Comparison of ENCODE assay signal across 2 cellular contexts in genomic region chr1:167544447-167544846, GRCh38.
TF ChIP-seq lines count a peak whose summit lies in the region.

No MANE protein-coding gene starts in this region.

TF ChIP-seq in K562, 482 proteins besides CTCF, POLR2A, EP300 and RAD21:
- TF ChIP-seq CEBPB (tag; IDR thresholded peaks at IDR 0.05), result peak; percentile 99
- peak; percentile 83 for TF ChIP-seq CEBPG (CRISPR knock-in tag; IDR thresholded peaks at IDR 0.05)
- TF ChIP-seq CEBPG (tag; conservative IDR thresholded peaks at IDR 0.05 in 1 of 2, IDR thresholded peaks at IDR 0.05 in 1 of 2), result peak; percentile 88 to 96
- TF ChIP-seq SOX6 (IDR thresholded peaks at IDR 0.05), result peak; percentile 44; the same call in 1 of the 2 replicates
- TF ChIP-seq ZNF3 (CRISPR knock-in tag; IDR thresholded peaks at IDR 0.05), result no peak
- TF ChIP-seq MEIS2 (IDR thresholded peaks at IDR 0.05; ENCODE audit: partially characterized antibody), result peak; percentile 26
- TF ChIP-seq, protein P1, sequence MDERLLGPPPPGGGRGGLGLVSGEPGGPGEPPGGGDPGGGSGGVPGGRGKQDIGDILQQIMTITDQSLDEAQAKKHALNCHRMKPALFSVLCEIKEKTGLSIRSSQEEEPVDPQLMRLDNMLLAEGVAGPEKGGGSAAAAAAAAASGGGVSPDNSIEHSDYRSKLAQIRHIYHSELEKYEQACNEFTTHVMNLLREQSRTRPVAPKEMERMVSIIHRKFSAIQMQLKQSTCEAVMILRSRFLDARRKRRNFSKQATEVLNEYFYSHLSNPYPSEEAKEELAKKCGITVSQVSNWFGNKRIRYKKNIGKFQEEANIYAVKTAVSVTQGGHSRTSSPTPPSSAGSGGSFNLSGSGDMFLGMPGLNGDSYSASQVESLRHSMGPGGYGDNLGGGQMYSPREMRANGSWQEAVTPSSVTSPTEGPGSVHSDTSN (CRISPR knock-in tag; IDR thresholded peaks at IDR 0.05; ENCODE audit: low read depth), result no peak
- TF ChIP-seq, protein P1 (tag; conservative IDR thresholded peaks at IDR 0.05; ENCODE audit: low read depth), result 0 out of 2 replicates have a peak, but pooled peaks have one; percentile 28
- TF ChIP-seq ELF4 (CRISPR knock-in tag; IDR thresholded peaks at IDR 0.05), result no peak
- peak; percentile 80 for TF ChIP-seq PKNOX1 (IDR thresholded peaks at IDR 0.05)
- TF ChIP-seq IRF9 (tag; IDR thresholded peaks at IDR 0.05), result peak; percentile 81
TF ChIP-seq in K562: peak in this region for 7.

TF ChIP-seq in SK-N-SH treated with all-trans-retinoic acid at 6 μM for 48 hours, 23 proteins besides CTCF, POLR2A, EP300 and RAD21:
- TF ChIP-seq PPARA (CRISPR knock-in tag; IDR thresholded peaks at IDR 0.05; ENCODE audit: borderline replicate concordance), result no peak
- no peak for TF ChIP-seq ZNF70 (CRISPR knock-in tag; IDR thresholded peaks at IDR 0.05)
- no peak for TF ChIP-seq ZNF8 (CRISPR knock-in tag; IDR thresholded peaks at IDR 0.05)
- TF ChIP-seq ZFP3 (CRISPR knock-in tag; IDR thresholded peaks at IDR 0.05), result no peak
- TF ChIP-seq, protein P2, sequence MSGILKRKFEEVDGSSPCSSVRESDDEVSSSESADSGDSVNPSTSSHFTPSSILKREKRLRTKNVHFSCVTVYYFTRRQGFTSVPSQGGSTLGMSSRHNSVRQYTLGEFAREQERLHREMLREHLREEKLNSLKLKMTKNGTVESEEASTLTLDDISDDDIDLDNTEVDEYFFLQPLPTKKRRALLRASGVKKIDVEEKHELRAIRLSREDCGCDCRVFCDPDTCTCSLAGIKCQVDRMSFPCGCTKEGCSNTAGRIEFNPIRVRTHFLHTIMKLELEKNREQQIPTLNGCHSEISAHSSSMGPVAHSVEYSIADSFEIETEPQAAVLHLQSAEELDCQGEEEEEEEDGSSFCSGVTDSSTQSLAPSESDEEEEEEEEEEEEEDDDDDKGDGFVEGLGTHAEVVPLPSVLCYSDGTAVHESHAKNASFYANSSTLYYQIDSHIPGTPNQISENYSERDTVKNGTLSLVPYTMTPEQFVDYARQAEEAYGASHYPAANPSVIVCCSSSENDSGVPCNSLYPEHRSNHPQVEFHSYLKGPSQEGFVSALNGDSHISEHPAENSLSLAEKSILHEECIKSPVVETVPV (CRISPR knock-in tag; IDR thresholded peaks at IDR 0.05), result no peak
- no peak for TF ChIP-seq RARB (CRISPR knock-in tag; IDR thresholded peaks at IDR 0.05)
- no peak for TF ChIP-seq CSDC2 (CRISPR knock-in tag; IDR thresholded peaks at IDR 0.05)
- no peak for TF ChIP-seq ISL1 (CRISPR knock-in tag; IDR thresholded peaks at IDR 0.05)
- TF ChIP-seq, protein P3, sequence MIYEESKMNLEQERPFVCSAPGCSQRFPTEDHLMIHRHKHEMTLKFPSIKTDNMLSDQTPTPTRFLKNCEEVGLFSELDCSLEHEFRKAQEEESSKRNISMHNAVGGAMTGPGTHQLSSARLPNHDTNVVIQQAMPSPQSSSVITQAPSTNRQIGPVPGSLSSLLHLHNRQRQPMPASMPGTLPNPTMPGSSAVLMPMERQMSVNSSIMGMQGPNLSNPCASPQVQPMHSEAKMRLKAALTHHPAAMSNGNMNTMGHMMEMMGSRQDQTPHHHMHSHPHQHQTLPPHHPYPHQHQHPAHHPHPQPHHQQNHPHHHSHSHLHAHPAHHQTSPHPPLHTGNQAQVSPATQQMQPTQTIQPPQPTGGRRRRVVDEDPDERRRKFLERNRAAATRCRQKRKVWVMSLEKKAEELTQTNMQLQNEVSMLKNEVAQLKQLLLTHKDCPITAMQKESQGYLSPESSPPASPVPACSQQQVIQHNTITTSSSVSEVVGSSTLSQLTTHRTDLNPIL (CRISPR knock-in tag; IDR thresholded peaks at IDR 0.05; ENCODE audit: low read depth), result no peak
- no peak for TF ChIP-seq ZNF565 (CRISPR knock-in tag; conservative IDR thresholded peaks at IDR 0.05; ENCODE audit: low read depth)
- TF ChIP-seq TCF4 (CRISPR knock-in tag; IDR thresholded peaks at IDR 0.05; ENCODE audit: borderline replicate concordance), result no peak
- TF ChIP-seq POU6F1 (CRISPR knock-in tag; IDR thresholded peaks at IDR 0.05; ENCODE audit: borderline replicate concordance, low read depth), result no peak
- no peak for TF ChIP-seq OSR1 (CRISPR knock-in tag; IDR thresholded peaks at IDR 0.05)
- TF ChIP-seq TOX (CRISPR knock-in tag; IDR thresholded peaks at IDR 0.05; ENCODE audit: borderline replicate concordance), result no peak
- no peak for TF ChIP-seq PATZ1 (CRISPR knock-in tag; IDR thresholded peaks at IDR 0.05; ENCODE audit: borderline replicate concordance)
- TF ChIP-seq SNAI2 (CRISPR knock-in tag; IDR thresholded peaks at IDR 0.05), result no peak
- no peak for TF ChIP-seq ZFP30 (CRISPR knock-in tag; IDR thresholded peaks at IDR 0.05)
- no peak for TF ChIP-seq ARNTL (CRISPR knock-in tag; IDR thresholded peaks at IDR 0.05; ENCODE audit: borderline replicate concordance, low read depth)
- no peak for TF ChIP-seq ESRRG (CRISPR knock-in tag; IDR thresholded peaks at IDR 0.05)
TF ChIP-seq in SK-N-SH treated with all-trans-retinoic acid at 6 μM for 48 hours: peak in this region for 0.
